ENCODE assay signal across 1 cellular context in the genomic region with DNA sequence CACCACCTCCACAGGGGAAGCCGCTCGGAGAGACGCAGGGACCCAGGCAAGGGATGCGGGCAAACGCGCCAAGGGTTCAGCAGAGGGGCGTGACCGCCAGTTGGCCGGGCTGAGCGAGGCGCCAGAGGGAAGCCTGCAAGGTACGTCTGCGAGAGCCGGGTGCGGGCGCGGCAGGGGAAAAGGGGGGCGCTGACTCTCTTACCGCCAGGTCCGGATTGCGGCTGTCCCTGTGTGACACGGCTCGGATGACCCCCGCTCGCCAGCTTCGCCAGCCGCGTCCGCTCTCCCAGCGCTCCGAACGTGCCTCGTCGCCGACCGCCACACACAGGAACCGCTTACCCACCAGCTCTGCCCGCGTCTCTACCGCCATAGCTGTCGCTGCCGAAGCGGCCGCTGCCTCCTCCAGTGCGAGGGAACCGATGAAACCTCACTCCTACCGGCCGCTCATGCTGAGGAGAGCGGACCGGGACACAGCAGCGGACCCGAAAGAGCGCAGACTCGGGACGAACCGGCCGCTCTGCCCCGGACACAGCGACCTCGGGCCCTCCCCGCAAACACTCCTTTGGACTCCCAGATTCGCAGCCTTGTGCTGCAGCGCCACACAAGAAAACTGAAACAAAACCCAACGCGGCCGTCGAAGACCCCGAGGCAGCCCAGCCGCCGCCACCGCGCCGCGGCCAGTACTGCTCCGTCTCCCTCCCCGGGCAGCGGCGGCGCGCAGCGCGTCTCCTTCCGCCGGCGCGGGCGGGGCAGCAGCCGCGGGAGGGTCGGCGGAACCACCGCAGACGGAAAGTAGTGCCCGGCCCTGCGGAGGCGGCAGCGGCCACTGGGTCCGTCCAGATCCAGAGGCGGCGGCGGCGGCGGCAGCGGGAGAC.
TF ChIP-seq lines count a peak whose summit lies in the region.

A gene with protein sequence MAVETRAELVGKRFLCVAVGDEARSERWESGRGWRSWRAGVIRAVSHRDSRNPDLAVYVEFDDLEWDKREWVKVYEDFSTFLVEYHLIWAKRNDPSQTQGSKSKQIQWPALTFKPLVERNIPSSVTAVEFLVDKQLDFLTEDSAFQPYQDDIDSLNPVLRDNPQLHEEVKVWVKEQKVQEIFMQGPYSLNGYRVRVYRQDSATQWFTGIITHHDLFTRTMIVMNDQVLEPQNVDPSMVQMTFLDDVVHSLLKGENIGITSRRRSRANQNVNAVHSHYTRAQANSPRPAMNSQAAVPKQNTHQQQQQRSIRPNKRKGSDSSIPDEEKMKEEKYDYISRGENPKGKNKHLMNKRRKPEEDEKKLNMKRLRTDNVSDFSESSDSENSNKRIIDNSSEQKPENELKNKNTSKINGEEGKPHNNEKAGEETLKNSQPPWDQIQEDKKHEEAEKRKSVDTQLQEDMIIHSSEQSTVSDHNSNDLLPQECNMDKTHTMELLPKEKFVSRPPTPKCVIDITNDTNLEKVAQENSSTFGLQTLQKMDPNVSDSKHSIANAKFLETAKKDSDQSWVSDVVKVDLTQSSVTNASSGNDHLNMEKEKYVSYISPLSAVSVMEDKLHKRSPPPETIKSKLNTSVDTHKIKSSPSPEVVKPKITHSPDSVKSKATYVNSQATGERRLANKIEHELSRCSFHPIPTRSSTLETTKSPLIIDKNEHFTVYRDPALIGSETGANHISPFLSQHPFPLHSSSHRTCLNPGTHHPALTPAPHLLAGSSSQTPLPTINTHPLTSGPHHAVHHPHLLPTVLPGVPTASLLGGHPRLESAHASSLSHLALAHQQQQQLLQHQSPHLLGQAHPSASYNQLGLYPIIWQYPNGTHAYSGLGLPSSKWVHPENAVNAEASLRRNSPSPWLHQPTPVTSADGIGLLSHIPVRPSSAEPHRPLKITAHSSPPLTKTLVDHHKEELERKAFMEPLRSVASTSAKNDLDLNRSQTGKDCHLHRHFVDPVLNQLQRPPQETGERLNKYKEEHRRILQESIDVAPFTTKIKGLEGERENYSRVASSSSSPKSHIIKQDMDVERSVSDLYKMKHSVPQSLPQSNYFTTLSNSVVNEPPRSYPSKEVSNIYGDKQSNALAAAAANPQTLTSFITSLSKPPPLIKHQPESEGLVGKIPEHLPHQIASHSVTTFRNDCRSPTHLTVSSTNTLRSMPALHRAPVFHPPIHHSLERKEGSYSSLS (N-terminal part only) (minus strand): TSS at position 685 of the 875 bp plus-strand sequence. CDS start 315 bp downstream, at position 370.

TF ChIP-seq in K562, 482 proteins besides CTCF, POLR2A, EP300 and RAD21 (continued from another document and continues in another):
- TF ChIP-seq, protein P1, sequence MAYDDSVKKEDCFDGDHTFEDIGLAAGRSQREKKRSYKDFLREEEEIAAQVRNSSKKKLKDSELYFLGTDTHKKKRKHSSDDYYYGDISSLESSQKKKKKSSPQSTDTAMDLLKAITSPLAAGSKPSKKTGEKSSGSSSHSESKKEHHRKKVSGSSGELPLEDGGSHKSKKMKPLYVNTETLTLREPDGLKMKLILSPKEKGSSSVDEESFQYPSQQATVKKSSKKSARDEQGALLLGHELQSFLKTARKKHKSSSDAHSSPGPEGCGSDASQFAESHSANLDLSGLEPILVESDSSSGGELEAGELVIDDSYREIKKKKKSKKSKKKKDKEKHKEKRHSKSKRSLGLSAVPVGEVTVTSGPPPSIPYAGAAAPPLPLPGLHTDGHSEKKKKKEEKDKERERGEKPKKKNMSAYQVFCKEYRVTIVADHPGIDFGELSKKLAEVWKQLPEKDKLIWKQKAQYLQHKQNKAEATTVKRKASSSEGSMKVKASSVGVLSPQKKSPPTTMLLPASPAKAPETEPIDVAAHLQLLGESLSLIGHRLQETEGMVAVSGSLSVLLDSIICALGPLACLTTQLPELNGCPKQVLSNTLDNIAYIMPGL (CRISPR knock-in tag; IDR thresholded peaks at IDR 0.05), result peak; percentile 69
- TF ChIP-seq ZNF76 (CRISPR knock-in tag; IDR thresholded peaks at IDR 0.05; ENCODE audit: borderline replicate concordance) (peak; percentile 78; the same call in 1 of the 2 replicates), MBD2 (IDR thresholded peaks at IDR 0.05; ENCODE audit: borderline replicate concordance, low read depth) (no peak), ESRRA (IDR thresholded peaks at IDR 0.05; ENCODE audit: borderline replicate concordance, low read depth) (peak; percentile 75; the same call in 1 of the 2 replicates), GABPA (tag; conservative IDR thresholded peaks at IDR 0.05; ENCODE audit: low read depth) (peak; percentile 44), TEAD4 (IDR thresholded peaks at IDR 0.05; ENCODE audit: low read length) (no peak), TEAD4 (CRISPR knock-in tag; IDR thresholded peaks at IDR 0.05; ENCODE audit: borderline replicate concordance) (no peak), SAFB2 (IDR thresholded peaks at IDR 0.05; ENCODE audit: borderline replicate concordance, low read depth, low read length, severe bottlenecking) (no peak), ZEB2 (IDR thresholded peaks at IDR 0.05) (no peak), ATF1 (CRISPR knock-in tag; IDR thresholded peaks at IDR 0.05) (no peak), ATF1 (tag; IDR thresholded peaks at IDR 0.05) (peak; percentile 65), MED1 (CRISPR knock-in tag; IDR thresholded peaks at IDR 0.05; ENCODE audit: borderline replicate concordance) (peak; percentile 65; the same call in 1 of the 2 replicates), CC2D1A (IDR thresholded peaks at IDR 0.05) (peak; percentile 97), MEIS2 (IDR thresholded peaks at IDR 0.05; ENCODE audit: partially characterized antibody) (peak; percentile 28), FOXA3 (CRISPR knock-in tag; conservative IDR thresholded peaks at IDR 0.05 in 1 of 2, IDR thresholded peaks at IDR 0.05 in 1 of 2) (peak in 1 of 2 experiments; percentile 30; a peak in 1 of 4 replicates), ARHGAP35 (IDR thresholded peaks at IDR 0.05; ENCODE audit: partially characterized antibody) (peak; percentile 20), FOXJ3 (CRISPR knock-in tag; IDR thresholded peaks at IDR 0.05) (0 out of 2 replicates have a peak, but pooled peaks have one; percentile 24), KAT2B (IDR thresholded peaks at IDR 0.05; ENCODE audit: low read depth, low read length) (no peak), ZBED1 (IDR thresholded peaks at IDR 0.05) (peak; percentile 56), SRF (CRISPR knock-in tag; IDR thresholded peaks at IDR 0.05) (peak in 1 of 2 experiments; percentile 44; a peak in 1 of 4 replicates), SIN3A (IDR thresholded peaks at IDR 0.05; ENCODE audit: borderline replicate concordance in 2 of 2, control insufficient read depth in 1 of 2, low read depth in 2 of 2, low read length in 2 of 2) (peak; percentile 10 to 75; a peak in 1 of 4 replicates), HLTF (IDR thresholded peaks at IDR 0.05) (peak; percentile 44; the same call in 1 of the 2 replicates), DACH1 (IDR thresholded peaks at IDR 0.05; ENCODE audit: partially characterized antibody) (no peak), RB1 (IDR thresholded peaks at IDR 0.05; ENCODE audit: low read depth) (peak; percentile 87)
- TF ChIP-seq, protein P2, sequence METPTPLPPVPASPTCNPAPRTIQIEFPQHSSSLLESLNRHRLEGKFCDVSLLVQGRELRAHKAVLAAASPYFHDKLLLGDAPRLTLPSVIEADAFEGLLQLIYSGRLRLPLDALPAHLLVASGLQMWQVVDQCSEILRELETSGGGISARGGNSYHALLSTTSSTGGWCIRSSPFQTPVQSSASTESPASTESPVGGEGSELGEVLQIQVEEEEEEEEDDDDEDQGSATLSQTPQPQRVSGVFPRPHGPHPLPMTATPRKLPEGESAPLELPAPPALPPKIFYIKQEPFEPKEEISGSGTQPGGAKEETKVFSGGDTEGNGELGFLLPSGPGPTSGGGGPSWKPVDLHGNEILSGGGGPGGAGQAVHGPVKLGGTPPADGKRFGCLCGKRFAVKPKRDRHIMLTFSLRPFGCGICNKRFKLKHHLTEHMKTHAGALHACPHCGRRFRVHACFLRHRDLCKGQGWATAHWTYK (CRISPR knock-in tag; IDR thresholded peaks at IDR 0.05), result no peak
- TF ChIP-seq, protein P3, sequence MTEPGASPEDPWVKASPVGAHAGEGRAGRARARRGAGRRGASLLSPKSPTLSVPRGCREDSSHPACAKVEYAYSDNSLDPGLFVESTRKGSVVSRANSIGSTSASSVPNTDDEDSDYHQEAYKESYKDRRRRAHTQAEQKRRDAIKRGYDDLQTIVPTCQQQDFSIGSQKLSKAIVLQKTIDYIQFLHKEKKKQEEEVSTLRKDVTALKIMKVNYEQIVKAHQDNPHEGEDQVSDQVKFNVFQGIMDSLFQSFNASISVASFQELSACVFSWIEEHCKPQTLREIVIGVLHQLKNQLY (CRISPR knock-in tag; conservative IDR thresholded peaks at IDR 0.05), result no peak
- TF ChIP-seq, protein P4, sequence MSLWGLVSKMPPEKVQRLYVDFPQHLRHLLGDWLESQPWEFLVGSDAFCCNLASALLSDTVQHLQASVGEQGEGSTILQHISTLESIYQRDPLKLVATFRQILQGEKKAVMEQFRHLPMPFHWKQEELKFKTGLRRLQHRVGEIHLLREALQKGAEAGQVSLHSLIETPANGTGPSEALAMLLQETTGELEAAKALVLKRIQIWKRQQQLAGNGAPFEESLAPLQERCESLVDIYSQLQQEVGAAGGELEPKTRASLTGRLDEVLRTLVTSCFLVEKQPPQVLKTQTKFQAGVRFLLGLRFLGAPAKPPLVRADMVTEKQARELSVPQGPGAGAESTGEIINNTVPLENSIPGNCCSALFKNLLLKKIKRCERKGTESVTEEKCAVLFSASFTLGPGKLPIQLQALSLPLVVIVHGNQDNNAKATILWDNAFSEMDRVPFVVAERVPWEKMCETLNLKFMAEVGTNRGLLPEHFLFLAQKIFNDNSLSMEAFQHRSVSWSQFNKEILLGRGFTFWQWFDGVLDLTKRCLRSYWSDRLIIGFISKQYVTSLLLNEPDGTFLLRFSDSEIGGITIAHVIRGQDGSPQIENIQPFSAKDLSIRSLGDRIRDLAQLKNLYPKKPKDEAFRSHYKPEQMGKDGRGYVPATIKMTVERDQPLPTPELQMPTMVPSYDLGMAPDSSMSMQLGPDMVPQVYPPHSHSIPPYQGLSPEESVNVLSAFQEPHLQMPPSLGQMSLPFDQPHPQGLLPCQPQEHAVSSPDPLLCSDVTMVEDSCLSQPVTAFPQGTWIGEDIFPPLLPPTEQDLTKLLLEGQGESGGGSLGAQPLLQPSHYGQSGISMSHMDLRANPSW (CRISPR knock-in tag; IDR thresholded peaks at IDR 0.05), result peak; percentile 74; the same call in 1 of the 2 replicates
- TF ChIP-seq, protein P5, sequence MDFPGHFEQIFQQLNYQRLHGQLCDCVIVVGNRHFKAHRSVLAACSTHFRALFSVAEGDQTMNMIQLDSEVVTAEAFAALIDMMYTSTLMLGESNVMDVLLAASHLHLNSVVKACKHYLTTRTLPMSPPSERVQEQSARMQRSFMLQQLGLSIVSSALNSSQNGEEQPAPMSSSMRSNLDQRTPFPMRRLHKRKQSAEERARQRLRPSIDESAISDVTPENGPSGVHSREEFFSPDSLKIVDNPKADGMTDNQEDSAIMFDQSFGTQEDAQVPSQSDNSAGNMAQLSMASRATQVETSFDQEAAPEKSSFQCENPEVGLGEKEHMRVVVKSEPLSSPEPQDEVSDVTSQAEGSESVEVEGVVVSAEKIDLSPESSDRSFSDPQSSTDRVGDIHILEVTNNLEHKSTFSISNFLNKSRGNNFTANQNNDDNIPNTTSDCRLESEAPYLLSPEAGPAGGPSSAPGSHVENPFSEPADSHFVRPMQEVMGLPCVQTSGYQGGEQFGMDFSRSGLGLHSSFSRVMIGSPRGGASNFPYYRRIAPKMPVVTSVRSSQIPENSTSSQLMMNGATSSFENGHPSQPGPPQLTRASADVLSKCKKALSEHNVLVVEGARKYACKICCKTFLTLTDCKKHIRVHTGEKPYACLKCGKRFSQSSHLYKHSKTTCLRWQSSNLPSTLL (IDR thresholded peaks at IDR 0.05), result peak; percentile 96
- TF ChIP-seq, protein P6, sequence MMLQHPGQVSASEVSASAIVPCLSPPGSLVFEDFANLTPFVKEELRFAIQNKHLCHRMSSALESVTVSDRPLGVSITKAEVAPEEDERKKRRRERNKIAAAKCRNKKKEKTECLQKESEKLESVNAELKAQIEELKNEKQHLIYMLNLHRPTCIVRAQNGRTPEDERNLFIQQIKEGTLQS (IDR thresholded peaks at IDR 0.05), result no peak
- TF ChIP-seq, protein P6 (CRISPR knock-in tag; conservative IDR thresholded peaks at IDR 0.05), result 0 out of 2 replicates have a peak, but pooled peaks have one; percentile 56
- TF ChIP-seq, protein P7, sequence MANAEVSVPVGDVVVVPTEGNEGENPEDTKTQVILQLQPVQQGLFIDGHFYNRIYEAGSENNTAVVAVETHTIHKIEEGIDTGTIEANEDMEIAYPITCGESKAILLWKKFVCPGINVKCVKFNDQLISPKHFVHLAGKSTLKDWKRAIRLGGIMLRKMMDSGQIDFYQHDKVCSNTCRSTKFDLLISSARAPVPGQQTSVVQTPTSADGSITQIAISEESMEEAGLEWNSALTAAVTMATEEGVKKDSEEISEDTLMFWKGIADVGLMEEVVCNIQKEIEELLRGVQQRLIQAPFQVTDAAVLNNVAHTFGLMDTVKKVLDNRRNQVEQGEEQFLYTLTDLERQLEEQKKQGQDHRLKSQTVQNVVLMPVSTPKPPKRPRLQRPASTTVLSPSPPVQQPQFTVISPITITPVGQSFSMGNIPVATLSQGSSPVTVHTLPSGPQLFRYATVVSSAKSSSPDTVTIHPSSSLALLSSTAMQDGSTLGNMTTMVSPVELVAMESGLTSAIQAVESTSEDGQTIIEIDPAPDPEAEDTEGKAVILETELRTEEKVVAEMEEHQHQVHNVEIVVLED (CRISPR knock-in tag; IDR thresholded peaks at IDR 0.05), result peak; percentile 75
- TF ChIP-seq, protein P8, sequence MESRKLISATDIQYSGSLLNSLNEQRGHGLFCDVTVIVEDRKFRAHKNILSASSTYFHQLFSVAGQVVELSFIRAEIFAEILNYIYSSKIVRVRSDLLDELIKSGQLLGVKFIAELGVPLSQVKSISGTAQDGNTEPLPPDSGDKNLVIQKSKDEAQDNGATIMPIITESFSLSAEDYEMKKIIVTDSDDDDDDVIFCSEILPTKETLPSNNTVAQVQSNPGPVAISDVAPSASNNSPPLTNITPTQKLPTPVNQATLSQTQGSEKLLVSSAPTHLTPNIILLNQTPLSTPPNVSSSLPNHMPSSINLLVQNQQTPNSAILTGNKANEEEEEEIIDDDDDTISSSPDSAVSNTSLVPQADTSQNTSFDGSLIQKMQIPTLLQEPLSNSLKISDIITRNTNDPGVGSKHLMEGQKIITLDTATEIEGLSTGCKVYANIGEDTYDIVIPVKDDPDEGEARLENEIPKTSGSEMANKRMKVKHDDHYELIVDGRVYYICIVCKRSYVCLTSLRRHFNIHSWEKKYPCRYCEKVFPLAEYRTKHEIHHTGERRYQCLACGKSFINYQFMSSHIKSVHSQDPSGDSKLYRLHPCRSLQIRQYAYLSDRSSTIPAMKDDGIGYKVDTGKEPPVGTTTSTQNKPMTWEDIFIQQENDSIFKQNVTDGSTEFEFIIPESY (CRISPR knock-in tag; IDR thresholded peaks at IDR 0.05), result peak; percentile 66; the same call in 1 of the 2 replicates
- TF ChIP-seq, protein P9, sequence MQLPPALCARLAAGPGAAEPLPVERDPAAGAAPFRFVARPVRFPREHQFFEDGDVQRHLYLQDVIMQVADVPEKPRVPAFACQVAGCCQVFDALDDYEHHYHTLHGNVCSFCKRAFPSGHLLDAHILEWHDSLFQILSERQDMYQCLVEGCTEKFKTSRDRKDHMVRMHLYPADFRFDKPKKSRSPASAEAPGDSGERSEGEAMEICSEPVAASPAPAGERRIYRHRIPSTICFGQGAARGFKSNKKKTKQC (CRISPR knock-in tag; IDR thresholded peaks at IDR 0.05), result no peak; the same call in 1 of the 2 replicates
